13 cellular contexts compared by ENCODE assay signal in genomic region chr9:70043285-70043684, GRCh38. TPM values are rescaled to one million over a fixed set of nuclear protein-coding genes. Genes with fewer than 3 reads are reported as not detected.
DNase-seq lines count a peak whose midpoint lies in the region; ATAC-seq, FAIRE-seq and TF ChIP-seq lines count a peak whose summit lies in the region.
"Had no signal": no experiment of that assay in that cellular context is flagged by ENCODE, and none has a peak within 500 bp of the region (broad histone marks: within the 10 kb centered on the region; RNA-seq: fewer than 3 reads in every experiment).

No MANE protein-coding gene starts in this region.

- no peak overlapping the region for H2AFZ ChIP-seq in mesenchymal stem cell (ENCODE audit: low read depth, low read length)

- H4K91ac ChIP-seq in mesenchymal stem cell (ENCODE audit: low read length) = no peak overlapping the region

- H2BK12ac ChIP-seq in mesenchymal stem cell (ENCODE audit: low read length in 2 of 2) = no peak overlapping the region

- no peak overlapping the region for H3K23ac ChIP-seq in mesenchymal stem cell (ENCODE audit: low read length in 2 of 2)

- no peak overlapping the region for H2BK120ac ChIP-seq in mesenchymal stem cell (ENCODE audit: low read depth, low read length)

- H3K4me3 Mint-ChIP-seq in endothelial cell (ENCODE audit: unreplicated experiment) = peak overlapping the region; percentile 31

- H3K27ac Mint-ChIP-seq in endothelial cell (ENCODE audit: unreplicated experiment) = no peak overlapping the region
- H3K27ac Mint-ChIP-seq: immature natural killer cell had no signal

- ATAC-seq in HG02571 (IDR thresholded peaks at IDR 0.05; ENCODE audit: unreplicated experiment) (no peak), HG03354 (IDR thresholded peaks at IDR 0.05; ENCODE audit: poor library complexity, severe bottlenecking, unreplicated experiment) (no peak)

- TF ChIP-seq CTCF in endothelial cell (IDR thresholded peaks at IDR 0.05; ENCODE audit: unreplicated experiment) = no peak
- TF ChIP-seq CTCF in suprapubic skin (IDR thresholded peaks at IDR 0.05) = no peak

- no peak overlapping the region for H3K4ac ChIP-seq in mesenchymal stem cell (ENCODE audit: low read depth in 1 of 2, low read length in 2 of 2)

- no peak for TF ChIP-seq EP300 in suprapubic skin (IDR thresholded peaks at IDR 0.05)

- no peak for FAIRE-seq in frontal cortex (lab: Jason Lieb, UNC)
- FAIRE-seq: G401.6 had no signal

- H2BK15ac ChIP-seq in mesenchymal stem cell (ENCODE audit: low read depth, poor library complexity, severe bottlenecking) = no peak overlapping the region

- H3K27ac ChIP-seq in HUES6 (ENCODE audit: low read depth, low read length) (no peak overlapping the region), mesenchymal stem cell (ENCODE audit: low read length, poor library complexity, severe bottlenecking) (peak overlapping the region; percentile 97), suprapubic skin (peak overlapping the region; percentile 81)

- peaks cover under 1% of the 10 kb centered on the region for H3K36me3 Mint-ChIP-seq in endothelial cell (ENCODE audit: low read depth, unreplicated experiment)

- no peak for TF ChIP-seq POLR2A in suprapubic skin (IDR thresholded peaks at IDR 0.05)

- peaks cover 16% of the 10 kb centered on the region for H3K27me3 Mint-ChIP-seq in endothelial cell (ENCODE audit: unreplicated experiment)

- no peak overlapping the region for H2AK5ac ChIP-seq in mesenchymal stem cell (ENCODE audit: low read length, severe bottlenecking)

- DNase-seq in endothelial cell (ENCODE audit: low spot score) (no peak), mesenchymal stem cell (no peak), suprapubic skin (ENCODE audit: low spot score in 2 of 2) (no peak), NCI-H82 (lab: John Stamatoyannopoulos, UW) (no peak), frontal cortex (ENCODE audit: low spot score in 2 of 2) (no peak)
- DNase-seq: activated CD4-positive, alpha-beta T cell treated with anti-CD3 and anti-CD28 coated beads for 1 hour; immature natural killer cell; NCI-H1092 treated with DMSO at 0.1 percent for 48 hours; stimulated activated CD4-positive, alpha-beta T cell treated with anti-CD3 and anti-CD28 coated beads, Interleukin-2, amount 100 ng/mL, for 48 hours had no signal

- peaks cover 2% of the 10 kb centered on the region for H3K9me3 Mint-ChIP-seq in endothelial cell (ENCODE audit: unreplicated experiment)

- H3K4me2 ChIP-seq in mesenchymal stem cell (ENCODE audit: low read length, poor library complexity, severe bottlenecking) = peak overlapping the region; percentile 74

- no peak overlapping the region for H4K8ac ChIP-seq in mesenchymal stem cell (ENCODE audit: low read length)

- H3K4me1 Mint-ChIP-seq in endothelial cell (ENCODE audit: unreplicated experiment) = peaks cover 15% of the 10 kb centered on the region

- H3K4me1 ChIP-seq in HUES6 (ENCODE audit: control insufficient read depth, insufficient read depth, low read length) = peaks cover 29% of the 10 kb centered on the region
- peaks cover 18% of the 10 kb centered on the region for H3K4me1 ChIP-seq in mesenchymal stem cell (ENCODE audit: control insufficient read depth, insufficient read depth, low read depth, low read length)
- peaks cover 47% of the 10 kb centered on the region for H3K4me1 ChIP-seq in suprapubic skin

- H3K36me3 ChIP-seq in HUES6 (ENCODE audit: control insufficient read depth, insufficient read depth, low read length) (no peaks in the 10 kb centered on the region), mesenchymal stem cell (ENCODE audit: control insufficient read depth in 1 of 2, insufficient read depth in 2 of 2, low read depth in 1 of 2, low read length in 2 of 2) (peaks cover 0 to 2% of the 10 kb centered on the region in 2 experiments), suprapubic skin (no peaks in the 10 kb centered on the region)

- peaks cover 7% of the 10 kb centered on the region for H3K79me1 ChIP-seq in mesenchymal stem cell (replicated peaks; ENCODE audit: low read length, poor library complexity, severe bottlenecking)

- H3K9ac ChIP-seq in HUES6 (ENCODE audit: low read length) = peak overlapping the region; percentile 36
- H3K9ac ChIP-seq in mesenchymal stem cell (ENCODE audit: low read length) = peak overlapping the region; percentile 49

- 5% methylated on average over 4 of the region's 7 CpGs for WGBS in mesenchymal stem cell
- WGBS in suprapubic skin = 20% methylated on average over 7 of the region's 7 CpGs

- H3K18ac ChIP-seq in mesenchymal stem cell (ENCODE audit: low read depth in 1 of 2, low read length in 2 of 2) = no peak overlapping the region

- H3K27me3 ChIP-seq in HUES6 (ENCODE audit: control insufficient read depth, insufficient read depth, low read length) (peaks cover 36% of the 10 kb centered on the region), mesenchymal stem cell (ENCODE audit: control insufficient read depth in 1 of 2, insufficient read depth in 1 of 2, low read length in 2 of 2) (peaks cover 0 to 32% of the 10 kb centered on the region in 2 experiments), suprapubic skin (no peaks in the 10 kb centered on the region)

- H3K9me3 ChIP-seq in HUES6 (ENCODE audit: control insufficient read depth, insufficient read depth, low read depth, low read length) (peaks cover 6% of the 10 kb centered on the region), mesenchymal stem cell (ENCODE audit: control insufficient read depth, low read length) (no peaks in the 10 kb centered on the region), suprapubic skin (no peaks in the 10 kb centered on the region)

- H3K14ac ChIP-seq in mesenchymal stem cell (ENCODE audit: low read length in 2 of 2) = no peak overlapping the region

- H2BK5ac ChIP-seq in mesenchymal stem cell (ENCODE audit: low read depth, low read length, poor library complexity, severe bottlenecking) = peak overlapping the region; percentile 96

- H3K4me3 ChIP-seq in HUES6 (ENCODE audit: low read depth, low read length) (peak overlapping the region; percentile 71), mesenchymal stem cell (ENCODE audit: insufficient read depth in 1 of 2, low read depth in 1 of 2, low read length in 2 of 2) (peak overlapping the region; percentile 68 to 82), suprapubic skin (peak overlapping the region; percentile 62)

RNA-seq across cellular contexts. Expression of gene MAMDC2, which starts 0.4 kb away (rescaled TPM):
- total RNA-seq in endothelial cell (ENCODE audit: unreplicated experiment) (0.10 TPM), suprapubic skin (10 to 100 TPM in 2 of 4 donors, 1 to 10 TPM in 2; 4.1 to 17.3 (median 9.3) TPM), frontal cortex (2.0 TPM)
- polyA plus RNA-seq in mesenchymal stem cell (2013, experiment 1 of 2) = 3.3 TPM
- polyA plus RNA-seq in mesenchymal stem cell (2013, experiment 2 of 2) = 3.3 TPM
